Comparison of ENCODE assay signal across 8 cellular contexts in the genomic region with DNA sequence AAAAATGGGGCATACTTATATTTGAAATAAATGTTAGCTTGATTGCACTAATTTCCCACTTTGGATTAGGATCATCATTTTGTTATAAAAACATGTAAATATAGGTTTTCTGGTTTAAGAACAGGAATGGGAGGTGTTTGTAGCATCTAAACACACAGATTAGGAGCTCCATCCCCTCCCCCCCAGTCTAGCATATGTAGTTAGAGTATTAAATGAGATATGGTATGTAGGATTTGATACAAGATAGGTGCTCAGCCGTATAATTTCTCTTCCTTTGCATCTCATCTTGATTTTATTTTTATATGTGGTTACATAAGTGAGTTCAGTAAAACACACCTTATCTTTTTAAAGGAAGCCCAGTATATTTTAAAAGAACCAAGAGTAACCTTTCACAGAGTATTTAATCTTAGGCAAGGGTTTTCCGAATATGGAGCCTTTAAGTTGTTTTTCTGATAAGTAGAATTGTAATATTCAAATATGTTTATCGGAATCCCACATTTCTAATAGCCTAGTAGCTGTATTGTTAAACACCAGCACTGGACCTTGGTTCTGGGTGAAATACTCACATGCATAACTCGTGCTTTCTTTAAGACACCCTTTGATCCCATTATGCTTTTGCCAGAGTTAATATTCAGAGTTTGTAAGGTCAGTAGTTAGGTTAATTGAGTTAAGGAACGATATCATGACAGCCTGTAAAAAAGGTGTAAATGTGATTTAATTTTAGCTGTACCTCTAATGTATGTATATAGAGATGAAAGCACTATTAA. TPM values are rescaled to one million over a fixed set of nuclear protein-coding genes. Genes with fewer than 3 reads are reported as not detected.
DNase-seq lines count a peak whose midpoint lies in the region; ATAC-seq and TF ChIP-seq lines count a peak whose summit lies in the region.

No MANE protein-coding gene starts in this region.

- no peak for TF ChIP-seq POLR2A in HCT116 (IDR thresholded peaks at IDR 0.05; ENCODE audit: borderline replicate concordance, extremely low read depth, insufficient read depth, insufficient read length)

- H4K20me1 ChIP-seq in HCT116 (ENCODE audit: insufficient read depth) = peaks cover 14% of the 10 kb centered on the region; the same call in 1 of the 2 replicates

- peaks cover 68% of the 10 kb centered on the region for H3K79me2 ChIP-seq in HCT116 (ENCODE audit: insufficient read depth, low read length)

- no peaks in the 10 kb centered on the region for H3K27me3 ChIP-seq in HCT116 (ENCODE audit: insufficient read depth, low read length)
- H3K27me3 ChIP-seq in adipocyte (replicated peaks; ENCODE audit: control insufficient read depth, insufficient read depth, low read length) = no peaks in the 10 kb centered on the region
- H3K27me3 ChIP-seq in brain microvascular endothelial cell (replicated peaks) = no peaks in the 10 kb centered on the region

- peaks cover 4 to 17% of the 10 kb centered on the region in 2 experiments; a peak in 3 of 4 replicates for H3K4me1 ChIP-seq in HCT116 (ENCODE audit: control insufficient read depth in 1 of 2, insufficient read depth in 2 of 2, low read length in 2 of 2)
- H3K4me1 ChIP-seq in adipocyte (ENCODE audit: control insufficient read depth, insufficient read depth, low read length) = peaks cover 27% of the 10 kb centered on the region
- peaks cover 13% of the 10 kb centered on the region for H3K4me1 ChIP-seq in mesodermal cell (ENCODE audit: control insufficient read depth, insufficient read depth, low read length, poor library complexity, severe bottlenecking)

- peak overlapping the region; percentile 71; the same call in 1 of the 2 replicates for H3K27ac ChIP-seq in 22Rv1
- no peak overlapping the region for H3K27ac ChIP-seq in HCT116 (ENCODE audit: low read depth, low read length)
- no peak overlapping the region for H3K27ac ChIP-seq in mesodermal cell (ENCODE audit: low read depth, low read length, severe bottlenecking)
- H3K27ac ChIP-seq in brain microvascular endothelial cell = no peak overlapping the region

- H3K4me3 ChIP-seq in HCT116 (replicated peaks in 1 of 2; ENCODE audit: low read depth in 1 of 2, low read length in 2 of 2) (no peak overlapping the region), adipocyte (ENCODE audit: low read length) (peak overlapping the region; percentile 98), mesodermal cell (ENCODE audit: extremely low read depth, insufficient read depth, low read length, poor library complexity, severe bottlenecking) (peak overlapping the region; percentile 84), brain microvascular endothelial cell (ENCODE audit: low read depth, low read length) (no peak overlapping the region)

- ATAC-seq in HCT116 (no peak), HG03521 (IDR thresholded peaks at IDR 0.05; ENCODE audit: unreplicated experiment) (no peak)

- H3K36me3 ChIP-seq in HCT116 (ENCODE audit: control insufficient read depth in 1 of 2, insufficient read depth in 2 of 2, low read length in 2 of 2) (no peaks in the 10 kb centered on the region), adipocyte (ENCODE audit: control insufficient read depth, insufficient read depth, low read length, severe bottlenecking) (peaks cover 4% of the 10 kb centered on the region), mesodermal cell (ENCODE audit: control insufficient read depth, insufficient read depth, low read length) (peaks cover 22% of the 10 kb centered on the region), brain microvascular endothelial cell (replicated peaks) (no peaks in the 10 kb centered on the region)

- no peaks in the 10 kb centered on the region for H3K9me2 ChIP-seq in HCT116 (ENCODE audit: insufficient read depth)

- CTCF ChIA-PET in HCT116 (lab: Charles Lee) = no interaction called here

- no TSS peak for BruUV-seq in HCT116 (replicated peaks; lab: Mats Ljungman, UMichigan)

- intact Hi-C loops in HCT116 (cut with micrococcal nuclease) = no loop called here

- RAD21 ChIA-PET in HCT116 (lab: Charles Lee; ENCODE audit: low non-redundant PET in 1 of 2, low total read pairs in 2 of 2, uncharacterized antibody in 2 of 2, unreplicated experiment in 2 of 2) = no interaction called here

- H3K9me3 ChIP-seq in HCT116 (ENCODE audit: control insufficient read depth in 1 of 2, insufficient read depth in 1 of 2, low read depth in 1 of 2, low read length in 2 of 2) = no peaks in the 10 kb centered on the region
- H3K9me3 ChIP-seq in adipocyte (ENCODE audit: control insufficient read depth, low read length) = no peaks in the 10 kb centered on the region
- H3K9me3 ChIP-seq in mesodermal cell (ENCODE audit: control insufficient read depth, low read length) = no peaks in the 10 kb centered on the region

- no peak for DNase-seq in HCT116 (ENCODE audit: low read depth, low spot score)
- no peak for DNase-seq in adipocyte (ENCODE audit: low read depth)
- DNase-seq in brain microvascular endothelial cell = no peak
- no peak for DNase-seq in AML-193 (lab: John Stamatoyannopoulos, UW)
- no peak for DNase-seq in NCI-H1105 treated with DMSO at 0.1 percent for 48 hours (lab: John Stamatoyannopoulos, UW)

- H3K9ac ChIP-seq in HCT116 (ENCODE audit: low read length) = peak overlapping the region; percentile 95; the same call in 1 of the 2 replicates
- H3K9ac ChIP-seq in adipocyte (ENCODE audit: low read length) = peak overlapping the region; percentile 97

- 100% methylated on average over 1 of the region's 5 CpGs; no CpG with 5 or more reads in 1 of the 2 experiments for WGBS in mesodermal cell (ENCODE audit: insufficient coverage in 2 of 2), 2 experiments

- in situ Hi-C loops in brain microvascular endothelial cell (cut with HindIII; ENCODE audit: low pct_ligation_motif_present, low sequenced_read_pairs) = no loop called here

- H3K4me2 ChIP-seq in HCT116 (ENCODE audit: low read length) = peak overlapping the region; percentile 83; the same call in 1 of the 2 replicates

- TF ChIP-seq RAD21 in HCT116 (IDR thresholded peaks at IDR 0.05; ENCODE audit: low read depth) = no peak

- POLR2A ChIA-PET in HCT116 (lab: Charles Lee) = interaction anchor here (0.7 kb wide), 1 partner anchor 215 kb away, joined by 3 read pairs; no protein-coding TSS in a partner anchor

- TF ChIP-seq CTCF in 22Rv1 (IDR thresholded peaks at IDR 0.05) (no peak), HCT116 (IDR thresholded peaks at IDR 0.05 in 2 of 3, conservative IDR thresholded peaks at IDR 0.05 in 1 of 3; ENCODE audit: borderline replicate concordance in 1 of 3, insufficient read depth in 1 of 3, low read depth in 2 of 3, low read length in 2 of 3) (no peak), brain microvascular endothelial cell (IDR thresholded peaks at IDR 0.05; ENCODE audit: low read depth, low read length, missing control alignments) (no peak)

- H2AFZ ChIP-seq in HCT116 (ENCODE audit: low read depth, low read length, poor library complexity, severe bottlenecking) = no peak overlapping the region

TF ChIP-seq in HCT116, 20 proteins besides CTCF, POLR2A, EP300 and RAD21 (continues in another document):
- TF ChIP-seq, protein P1, sequence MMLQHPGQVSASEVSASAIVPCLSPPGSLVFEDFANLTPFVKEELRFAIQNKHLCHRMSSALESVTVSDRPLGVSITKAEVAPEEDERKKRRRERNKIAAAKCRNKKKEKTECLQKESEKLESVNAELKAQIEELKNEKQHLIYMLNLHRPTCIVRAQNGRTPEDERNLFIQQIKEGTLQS (IDR thresholded peaks at IDR 0.05) = no peak
- TF ChIP-seq EGR1 (IDR thresholded peaks at IDR 0.05; ENCODE audit: low read depth) (no peak), POLR2AphosphoS5 (IDR thresholded peaks at IDR 0.05; ENCODE audit: low read depth, low read length) (no peak), CBX3 (IDR thresholded peaks at IDR 0.05; ENCODE audit: low read depth) (no peak), JUND (IDR thresholded peaks at IDR 0.05) (no peak), TCF7L2 (IDR thresholded peaks at IDR 0.05; ENCODE audit: borderline replicate concordance, extremely low read depth, insufficient read depth, insufficient read length) (no peak), CEBPB (IDR thresholded peaks at IDR 0.05; ENCODE audit: low read depth) (no peak)
- TF ChIP-seq, protein P2, sequence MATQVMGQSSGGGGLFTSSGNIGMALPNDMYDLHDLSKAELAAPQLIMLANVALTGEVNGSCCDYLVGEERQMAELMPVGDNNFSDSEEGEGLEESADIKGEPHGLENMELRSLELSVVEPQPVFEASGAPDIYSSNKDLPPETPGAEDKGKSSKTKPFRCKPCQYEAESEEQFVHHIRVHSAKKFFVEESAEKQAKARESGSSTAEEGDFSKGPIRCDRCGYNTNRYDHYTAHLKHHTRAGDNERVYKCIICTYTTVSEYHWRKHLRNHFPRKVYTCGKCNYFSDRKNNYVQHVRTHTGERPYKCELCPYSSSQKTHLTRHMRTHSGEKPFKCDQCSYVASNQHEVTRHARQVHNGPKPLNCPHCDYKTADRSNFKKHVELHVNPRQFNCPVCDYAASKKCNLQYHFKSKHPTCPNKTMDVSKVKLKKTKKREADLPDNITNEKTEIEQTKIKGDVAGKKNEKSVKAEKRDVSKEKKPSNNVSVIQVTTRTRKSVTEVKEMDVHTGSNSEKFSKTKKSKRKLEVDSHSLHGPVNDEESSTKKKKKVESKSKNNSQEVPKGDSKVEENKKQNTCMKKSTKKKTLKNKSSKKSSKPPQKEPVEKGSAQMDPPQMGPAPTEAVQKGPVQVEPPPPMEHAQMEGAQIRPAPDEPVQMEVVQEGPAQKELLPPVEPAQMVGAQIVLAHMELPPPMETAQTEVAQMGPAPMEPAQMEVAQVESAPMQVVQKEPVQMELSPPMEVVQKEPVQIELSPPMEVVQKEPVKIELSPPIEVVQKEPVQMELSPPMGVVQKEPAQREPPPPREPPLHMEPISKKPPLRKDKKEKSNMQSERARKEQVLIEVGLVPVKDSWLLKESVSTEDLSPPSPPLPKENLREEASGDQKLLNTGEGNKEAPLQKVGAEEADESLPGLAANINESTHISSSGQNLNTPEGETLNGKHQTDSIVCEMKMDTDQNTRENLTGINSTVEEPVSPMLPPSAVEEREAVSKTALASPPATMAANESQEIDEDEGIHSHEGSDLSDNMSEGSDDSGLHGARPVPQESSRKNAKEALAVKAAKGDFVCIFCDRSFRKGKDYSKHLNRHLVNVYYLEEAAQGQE (IDR thresholded peaks at IDR 0.05; ENCODE audit: low read depth) = no peak

RNA-seq across cellular contexts. Expression of a gene that starts 2.3 kb away (rescaled TPM):
- 81.2 TPM for total RNA-seq in HCT116 (2021; ENCODE audit: unreplicated experiment)
- 31.5 and 37.7 TPM in 2 replicates for polyA plus RNA-seq in HCT116 (2012)
- 78.5 TPM for polyA plus RNA-seq in mesodermal cell (2013, experiment 1 of 2)
- polyA plus RNA-seq in mesodermal cell (2013, experiment 2 of 2) = 77.5 TPM

Comparison
In these comparisons a context has a peak if more than half of its experiments do, and no peak if none do; other contexts are left out.
1. H3K4me3 ChIP-seq: peak in adipocyte (single experiment) and mesodermal cell (single experiment); none in HCT116 (0 of 2) and brain microvascular endothelial cell (single experiment).